ENCODE assay signal across 2 cellular contexts in genomic region chr12:57118711-57119271, GRCh38.
TF ChIP-seq lines count a peak whose summit lies in the region.

No MANE protein-coding gene starts in this region.

TF ChIP-seq in A549, 52 proteins besides CTCF, POLR2A, EP300 and RAD21 (continued from another document):
- no peak for TF ChIP-seq HMGXB4 (CRISPR knock-in tag; IDR thresholded peaks at IDR 0.05; ENCODE audit: borderline replicate concordance)
- TF ChIP-seq NPAS2 (CRISPR knock-in tag; IDR thresholded peaks at IDR 0.05; ENCODE audit: borderline replicate concordance), result no peak
- no peak for TF ChIP-seq TP53 (CRISPR knock-in tag; IDR thresholded peaks at IDR 0.05)
- no peak for TF ChIP-seq ZC3H11A (IDR thresholded peaks at IDR 0.05)
- TF ChIP-seq CHD2 (IDR thresholded peaks at IDR 0.05; ENCODE audit: low read length, partially characterized antibody), result no peak
- no peak for TF ChIP-seq JUNB (IDR thresholded peaks at IDR 0.05)
- no peak for TF ChIP-seq EHMT2 (IDR thresholded peaks at IDR 0.05; ENCODE audit: low read depth)
- TF ChIP-seq BCL3 (IDR thresholded peaks at IDR 0.05), result no peak
- no peak for TF ChIP-seq CHD4 (IDR thresholded peaks at IDR 0.05; ENCODE audit: borderline replicate concordance)
- TF ChIP-seq HOXA7 (CRISPR knock-in tag; IDR thresholded peaks at IDR 0.05), result no peak

TF ChIP-seq in SK-N-SH, 30 proteins besides CTCF, POLR2A, EP300 and RAD21 (continued from another document):
- TF ChIP-seq USF1 (IDR thresholded peaks at IDR 0.05; ENCODE audit: borderline replicate concordance, low read depth) (no peak), RCOR1 (IDR thresholded peaks at IDR 0.05; ENCODE audit: low read length) (no peak), MEF2A (IDR thresholded peaks at IDR 0.05; ENCODE audit: borderline replicate concordance, low read depth) (no peak), RFX5 (IDR thresholded peaks at IDR 0.05; ENCODE audit: low read length) (no peak), EZH2phosphoT487 (IDR thresholded peaks at IDR 0.05; ENCODE audit: borderline replicate concordance, low read depth) (no peak), SMC3 (IDR thresholded peaks at IDR 0.05; ENCODE audit: low read depth, low read length) (no peak), CHD2 (IDR thresholded peaks at IDR 0.05; ENCODE audit: low read length, partially characterized antibody) (no peak), FOXJ3 (CRISPR knock-in tag; IDR thresholded peaks at IDR 0.05) (no peak), FOXM1 (IDR thresholded peaks at IDR 0.05; ENCODE audit: low read depth) (no peak), TEAD4 (IDR thresholded peaks at IDR 0.05; ENCODE audit: borderline replicate concordance, insufficient read depth) (no peak), YY1 (IDR thresholded peaks at IDR 0.05; ENCODE audit: low read depth) (no peak), RXRA (IDR thresholded peaks at IDR 0.05; ENCODE audit: borderline replicate concordance, low read depth) (no peak), SIN3A (IDR thresholded peaks at IDR 0.05; ENCODE audit: borderline replicate concordance, low read depth, low read length) (no peak), FOSL2 (IDR thresholded peaks at IDR 0.05; ENCODE audit: borderline replicate concordance, low read depth) (no peak), JUND (IDR thresholded peaks at IDR 0.05) (no peak), REST (IDR thresholded peaks at IDR 0.05; ENCODE audit: low read depth, low read length) (no peak), NRF1 (IDR thresholded peaks at IDR 0.05; ENCODE audit: low read depth, low read length) (no peak)
